ENCODE assay signal across 9 cellular contexts in the genomic region with DNA sequence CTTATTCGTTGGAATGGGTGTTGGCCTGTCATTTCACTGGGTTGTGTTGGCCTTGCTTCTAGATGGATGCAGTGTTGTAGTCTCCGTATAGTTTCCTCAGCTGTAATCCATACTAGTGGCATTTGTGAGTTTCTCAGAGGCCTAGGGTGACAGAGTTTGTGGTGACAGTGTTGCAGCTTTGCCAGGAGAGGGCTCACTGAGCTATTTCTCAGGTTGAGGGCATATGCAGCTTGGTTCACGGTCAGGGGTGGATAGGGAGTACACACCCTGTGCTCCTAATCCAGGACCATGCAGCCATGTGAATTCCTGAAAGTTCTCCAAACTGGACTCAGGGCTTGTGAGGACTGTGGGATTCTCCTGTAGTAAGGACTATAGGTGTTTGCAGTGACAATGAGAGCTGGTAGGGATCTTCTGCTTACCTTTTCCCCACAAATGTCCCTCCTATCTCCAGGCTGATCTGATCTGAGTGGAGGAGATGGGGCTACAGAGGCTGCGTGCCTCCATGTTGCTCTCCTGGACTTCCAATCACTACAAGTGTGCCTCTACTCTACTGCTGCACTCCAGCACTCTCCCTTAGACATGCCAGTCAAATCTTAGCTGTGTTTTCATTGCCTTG.
DNase-seq lines count a peak whose midpoint lies in the region; ATAC-seq and TF ChIP-seq lines count a peak whose summit lies in the region.
"Had no signal": no experiment of that assay in that cellular context is flagged by ENCODE, and none has a peak within 500 bp of the region (broad histone marks: within the 10 kb centered on the region; RNA-seq: fewer than 3 reads in every experiment).

No MANE protein-coding gene starts in this region.

- DNase-seq in Caki2 (ENCODE audit: low read depth), result peak; percentile 23
- DNase-seq in HPDE6-E6E7 (ENCODE audit: extremely low spot score), result peak; percentile 23
- DNase-seq in RPMI7951 (ENCODE audit: low read depth), result peak; percentile 56
- peak; percentile 25 to 36 for DNase-seq in foreskin keratinocyte
- no peak for DNase-seq in spleen
- DNase-seq in effector memory CD4-positive, alpha-beta T cell, result no peak
- no peak for DNase-seq in putamen (ENCODE audit: low spot score)

- intact Hi-C loops in spleen (cut with DNase I; ENCODE audit: low total_unique reads), result no loop called here

- ATAC-seq in GM18907 (IDR thresholded peaks at IDR 0.05; ENCODE audit: unreplicated experiment) (peak; percentile 76), foreskin keratinocyte (peak; percentile 83)

- TF ChIP-seq CTCF in foreskin keratinocyte (conservative IDR thresholded peaks at IDR 0.05) (peak; percentile 62), spleen (IDR thresholded peaks at IDR 0.05 in 8 of 11, conservative IDR thresholded peaks at IDR 0.05 in 3 of 11) (no peak)

- H3K36me3 ChIP-seq in spleen, result no peaks in the 10 kb centered on the region
- H3K36me3 ChIP-seq in effector memory CD4-positive, alpha-beta T cell (ENCODE audit: control insufficient read depth, insufficient read depth, low read length), result no peaks in the 10 kb centered on the region

- H3K4me3 ChIP-seq in spleen, result no peak overlapping the region
- H3K4me3 ChIP-seq in effector memory CD4-positive, alpha-beta T cell (ENCODE audit: insufficient read depth, low read depth, low read length, poor library complexity, severe bottlenecking), result no peak overlapping the region
- H3K4me3 ChIP-seq: lung had no signal

- H3K27ac ChIP-seq in foreskin keratinocyte (no peak overlapping the region), spleen (no peak overlapping the region)
- no peak overlapping the region for H3K27ac ChIP-seq in effector memory CD4-positive, alpha-beta T cell (ENCODE audit: insufficient read depth, low read length, poor library complexity, severe bottlenecking)

- no peaks in the 10 kb centered on the region for H3K4me1 ChIP-seq in foreskin keratinocyte
- H3K4me1 ChIP-seq in spleen, result no peaks in the 10 kb centered on the region
- H3K4me1 ChIP-seq in effector memory CD4-positive, alpha-beta T cell (ENCODE audit: control insufficient read depth, insufficient read depth, low read length, poor library complexity, severe bottlenecking), result no peaks in the 10 kb centered on the region

- H3K27me3 ChIP-seq in foreskin keratinocyte (peaks cover 7% of the 10 kb centered on the region), spleen (replicated peaks in 1 of 7) (peaks cover 0 to 13% (median 0%) of the 10 kb centered on the region in 7 donors)
- peaks cover 5% of the 10 kb centered on the region for H3K27me3 ChIP-seq in effector memory CD4-positive, alpha-beta T cell (replicated peaks; ENCODE audit: control insufficient read depth, insufficient read depth, low read length, poor library complexity, severe bottlenecking)

- WGBS in spleen, 5 donors, result 35 to 49% (median 41%) methylated on average over 4 of the region's 4 CpGs

- peaks cover 0 to 5% (median 0%) of the 10 kb centered on the region in 8 donors for H3K9me3 ChIP-seq in spleen
- H3K9me3 ChIP-seq in effector memory CD4-positive, alpha-beta T cell (ENCODE audit: control insufficient read depth, low read length), result no peaks in the 10 kb centered on the region

- in situ Hi-C loops in Caki2 (cut with HindIII; ENCODE audit: low pct_unique_long_range_greater_than_20kb, low sequenced_read_pairs), result no loop called here

- no peak for TF ChIP-seq POLR2A in spleen (IDR thresholded peaks at IDR 0.05)

Comparison
In these comparisons a context has a peak if more than half of its experiments do, and no peak if none do; other contexts are left out.
1. DNase-seq: peak in Caki2 (single experiment), HPDE6-E6E7 (single experiment), RPMI7951 (single experiment) and foreskin keratinocyte (2 of 2); none in spleen (single experiment), effector memory CD4-positive, alpha-beta T cell (0 of 3) and putamen (single experiment).